In genomic region chr7:142791502-142791901, GRCh38 we compare ENCODE assay signal across 20 cellular contexts. TPM values are rescaled to one million over a fixed set of nuclear protein-coding genes. Genes with fewer than 3 reads are reported as not detected.
DNase-seq lines count a peak whose midpoint lies in the region; ATAC-seq, FAIRE-seq and TF ChIP-seq lines count a peak whose summit lies in the region.
"Had no signal": no experiment of that assay in that cellular context is flagged by ENCODE, and none has a peak within 500 bp of the region (broad histone marks: within the 10 kb centered on the region; RNA-seq: fewer than 3 reads in every experiment).

No MANE protein-coding gene starts in this region.

- peaks cover 76% of the 10 kb centered on the region for H3K36me3 ChIP-seq in KOPT-K1 (ENCODE audit: insufficient read depth, low read length)
- no peaks in the 10 kb centered on the region for H3K36me3 ChIP-seq in mucosa of descending colon (ENCODE audit: low read depth)
- H3K36me3 ChIP-seq: ovary had no signal

- FAIRE-seq in urothelium cell line (lab: Jason Lieb, UNC) = no peak
- FAIRE-seq: A204.1 had no signal

- H3K27me3 Mint-ChIP-seq in activated CD4-positive, alpha-beta T cell treated with anti-CD3 and anti-CD28 coated beads for 36 hours = no peaks in the 10 kb centered on the region
- H3K27me3 Mint-ChIP-seq in activated T-helper 2 cell treated with anti-CD3 and anti-CD28 coated beads, Interferon-gamma antibody, Interleukin-2, Interleukin-4, amounts not matched to agents 10 μg/mL and 5 μg/mL and 100 μg/mL, durations not matched to agents 14 hours and 24 hours and 36 hours (ENCODE audit: low read depth) = no peaks in the 10 kb centered on the region
- no peaks in the 10 kb centered on the region for H3K27me3 Mint-ChIP-seq in natural killer cell (ENCODE audit: low read depth in 2 of 2)

- POLR2A ChIA-PET in activated CD4-positive, alpha-beta T cell treated with anti-CD3 and anti-CD28 coated beads for 36 hours (lab: Charles Lee) = interaction anchor here (3.6 kb wide), 1 partner anchor 18 kb away, joined by 36 read pairs; no protein-coding TSS in a partner anchor

- H3K9me3 ChIP-seq in KOPT-K1 (ENCODE audit: insufficient read depth, low read length, poor library complexity, severe bottlenecking) (peaks cover 12% of the 10 kb centered on the region), mucosa of descending colon (no peaks in the 10 kb centered on the region)
- H3K9me3 ChIP-seq: ovary had no signal

- H3K4me1 Mint-ChIP-seq in activated CD4-positive, alpha-beta T cell treated with anti-CD3 and anti-CD28 coated beads for 36 hours = peaks cover 37% of the 10 kb centered on the region
- peaks cover 39% of the 10 kb centered on the region for H3K4me1 Mint-ChIP-seq in activated T-helper 2 cell treated with anti-CD3 and anti-CD28 coated beads, Interferon-gamma antibody, Interleukin-2, Interleukin-4, amounts not matched to agents 10 μg/mL and 5 μg/mL and 100 μg/mL, durations not matched to agents 14 hours and 24 hours and 36 hours (ENCODE audit: low read depth)
- peaks cover 75 to 96% of the 10 kb centered on the region in 2 donors for H3K4me1 Mint-ChIP-seq in natural killer cell

- no peaks in the 10 kb centered on the region for H3K4me1 ChIP-seq in mucosa of descending colon (ENCODE audit: low read depth)

- no peaks in the 10 kb centered on the region for H3K9me3 Mint-ChIP-seq in activated CD4-positive, alpha-beta T cell treated with anti-CD3 and anti-CD28 coated beads for 36 hours (ENCODE audit: low read depth)
- no peaks in the 10 kb centered on the region for H3K9me3 Mint-ChIP-seq in activated T-helper 2 cell treated with anti-CD3 and anti-CD28 coated beads, Interferon-gamma antibody, Interleukin-2, Interleukin-4, amounts not matched to agents 10 μg/mL and 5 μg/mL and 100 μg/mL, durations not matched to agents 14 hours and 24 hours and 36 hours
- no peaks in the 10 kb centered on the region for H3K9me3 Mint-ChIP-seq in natural killer cell

- intact Hi-C loops in activated CD4-positive, alpha-beta T cell treated with anti-CD3 and anti-CD28 coated beads for 36 hours (cut with DNase I, micrococcal nuclease) = no loop called here
- intact Hi-C loops in activated T-helper 2 cell treated with anti-CD3 and anti-CD28 coated beads, Interferon-gamma antibody, Interleukin-2, Interleukin-4, amounts not matched to agents 10 μg/mL and 5 μg/mL and 100 μg/mL, durations not matched to agents 14 hours and 24 hours and 36 hours (cut with micrococcal nuclease) = loop anchor here (10.0 kb wide), 1 partner anchor 1777 kb away; the partner anchor contains the start of gene MRPS33
- intact Hi-C loops in natural killer cell (cut with micrococcal nuclease) (loop anchor here (10.0 kb wide), 1 partner anchor 583 kb away; no protein-coding TSS in a partner anchor), mucosa of descending colon (cut with DNase I, micrococcal nuclease) (no loop called here)

- H3K36me3 Mint-ChIP-seq in activated CD4-positive, alpha-beta T cell treated with anti-CD3 and anti-CD28 coated beads for 36 hours (ENCODE audit: low read depth) = peaks cover 83% of the 10 kb centered on the region
- peaks cover 83% of the 10 kb centered on the region for H3K36me3 Mint-ChIP-seq in activated T-helper 2 cell treated with anti-CD3 and anti-CD28 coated beads, Interferon-gamma antibody, Interleukin-2, Interleukin-4, amounts not matched to agents 10 μg/mL and 5 μg/mL and 100 μg/mL, durations not matched to agents 14 hours and 24 hours and 36 hours (ENCODE audit: low read depth)
- peaks cover 13% of the 10 kb centered on the region for H3K36me3 Mint-ChIP-seq in natural killer cell

- no peak overlapping the region for H3K4me3 ChIP-seq in mucosa of descending colon
- H3K4me3 ChIP-seq: hepatocyte, lung, ovary had no signal

- H3K27ac ChIP-seq in KOPT-K1 (ENCODE audit: low read depth, low read length, poor library complexity, severe bottlenecking) = peak overlapping the region; percentile 100
- H3K27ac ChIP-seq: hepatocyte, ovary had no signal

- no peak for ATAC-seq in activated CD4-positive, alpha-beta T cell treated with anti-CD3 and anti-CD28 coated beads for 36 hours
- ATAC-seq in natural killer cell (no peak), mucosa of descending colon (no peak)
- ATAC-seq: right cardiac atrium had no signal

- TF ChIP-seq CTCF in natural killer cell (IDR thresholded peaks at IDR 0.05) (no peak), mucosa of descending colon (IDR thresholded peaks at IDR 0.05) (no peak)

- peak overlapping the region; percentile 99 for H3K27ac Mint-ChIP-seq in activated CD4-positive, alpha-beta T cell treated with anti-CD3 and anti-CD28 coated beads for 36 hours
- H3K27ac Mint-ChIP-seq in activated T-helper 2 cell treated with anti-CD3 and anti-CD28 coated beads, Interferon-gamma antibody, Interleukin-2, Interleukin-4, amounts not matched to agents 10 μg/mL and 5 μg/mL and 100 μg/mL, durations not matched to agents 14 hours and 24 hours and 36 hours = peak overlapping the region; percentile 93
- H3K27ac Mint-ChIP-seq in natural killer cell = peak overlapping the region; percentile 92 to 100

- peak overlapping the region; percentile 99 for H3K4me3 Mint-ChIP-seq in activated CD4-positive, alpha-beta T cell treated with anti-CD3 and anti-CD28 coated beads for 36 hours
- peak overlapping the region; percentile 78 for H3K4me3 Mint-ChIP-seq in activated T-helper 2 cell treated with anti-CD3 and anti-CD28 coated beads, Interferon-gamma antibody, Interleukin-2, Interleukin-4, amounts not matched to agents 10 μg/mL and 5 μg/mL and 100 μg/mL, durations not matched to agents 14 hours and 24 hours and 36 hours (ENCODE audit: low read depth)
- peak overlapping the region; percentile 87 for H3K4me3 Mint-ChIP-seq in natural killer cell

- CTCF ChIA-PET in activated CD4-positive, alpha-beta T cell treated with anti-CD3 and anti-CD28 coated beads for 36 hours (lab: Charles Lee) = interaction anchor here (1.0 to 4.9 kb wide), 2 partner anchors 9 to 18 kb away, joined by 3 to 57 read pairs; no protein-coding TSS in a partner anchor

- no peak for DNase-seq in activated CD4-positive, alpha-beta T cell treated with anti-CD3 and anti-CD28 coated beads for 36 hours
- no peak for DNase-seq in activated CD4-positive, alpha-beta T cell treated with anti-CD3 and anti-CD28 coated beads for 48 hours
- no peak for DNase-seq in activated T-helper 2 cell treated with anti-CD3 and anti-CD28 coated beads, Interferon-gamma antibody, Interleukin-2, Interleukin-4, amounts not matched to agents 10 μg/mL and 5 μg/mL and 100 μg/mL, durations not matched to agents 14 hours and 24 hours and 36 hours (ENCODE audit: low spot score)
- no peak for DNase-seq in natural killer cell
- DNase-seq in NCI-H2029 (lab: John Stamatoyannopoulos, UW) = no peak
- DNase-seq in mucosa of descending colon = no peak
- no peak for DNase-seq in urothelium cell line (ENCODE audit: low spot score)
- DNase-seq: foreskin fibroblast; islet precursor cell; NCI-H1417; NCI-H524; ovary; right cardiac atrium; stimulated activated CD4-positive, alpha-beta T cell treated with anti-CD3 and anti-CD28 coated beads, Interleukin-15, amount 100 ng/mL, for 24 hours; trophoblast cell had no signal

RNA-seq across cellular contexts. Expression of gene PRSS2, which starts 20.7 kb away (rescaled TPM):
- total RNA-seq in activated CD4-positive, alpha-beta T cell treated with anti-CD3 and anti-CD28 coated beads for 36 hours = not detected
- not detected in 2 replicates for total RNA-seq in activated T-helper 2 cell treated with anti-CD3 and anti-CD28 coated beads, Interferon-gamma antibody, Interleukin-2, Interleukin-4, amounts not matched to agents 10 μg/mL and 5 μg/mL and 100 μg/mL, durations not matched to agents 14 hours and 24 hours and 36 hours
- not detected for total RNA-seq in natural killer cell
- total RNA-seq in mucosa of descending colon = not detected
- total RNA-seq: activated CD8-positive, alpha-beta memory T cell treated with anti-CD3 and anti-CD28 coated beads for 36 hours had no signal

RNA-seq across cellular contexts. Expression of gene PRSS1, which starts 42.2 kb away (rescaled TPM):
- total RNA-seq in activated CD4-positive, alpha-beta T cell treated with anti-CD3 and anti-CD28 coated beads for 36 hours = not detected
- not detected in 2 replicates for total RNA-seq in activated T-helper 2 cell treated with anti-CD3 and anti-CD28 coated beads, Interferon-gamma antibody, Interleukin-2, Interleukin-4, amounts not matched to agents 10 μg/mL and 5 μg/mL and 100 μg/mL, durations not matched to agents 14 hours and 24 hours and 36 hours
- total RNA-seq in natural killer cell (not detected), mucosa of descending colon (not detected)
- total RNA-seq: activated CD8-positive, alpha-beta memory T cell treated with anti-CD3 and anti-CD28 coated beads for 36 hours had no signal

Comparison
In these comparisons a context has a peak if more than half of its experiments do, and no peak if none do; other contexts are left out.
1. intact Hi-C loops: an anchor here in activated T-helper 2 cell treated with anti-CD3 and anti-CD28 coated beads, Interferon-gamma antibody, Interleukin-2, Interleukin-4, amounts not matched to agents 10 μg/mL and 5 μg/mL and 100 μg/mL, durations not matched to agents 14 hours and 24 hours and 36 hours (10.0 kb wide) and natural killer cell (10.0 kb wide); none called in activated CD4-positive, alpha-beta T cell treated with anti-CD3 and anti-CD28 coated beads for 36 hours and mucosa of descending colon.